Comparison of ENCODE assay signal across 38 cellular contexts in the genomic region with DNA sequence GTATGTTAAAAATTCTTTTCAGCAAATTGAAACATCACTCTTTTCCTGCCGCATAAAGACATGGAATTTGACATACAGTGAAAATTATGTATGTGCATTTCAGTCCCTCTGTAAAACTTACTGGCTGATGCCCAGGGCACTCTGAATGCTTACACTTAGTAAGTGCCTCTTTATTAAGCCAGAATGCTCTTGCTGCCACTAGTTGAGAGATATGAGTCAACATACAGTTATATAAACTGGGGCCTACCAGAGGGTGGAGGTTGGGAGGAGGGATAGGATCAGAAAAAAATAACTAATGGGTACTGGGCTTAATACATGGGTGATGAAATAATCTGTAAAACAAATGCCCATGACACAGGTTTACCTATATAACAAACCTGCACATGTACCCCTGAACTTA. TPM values are rescaled to one million over a fixed set of nuclear protein-coding genes. Genes with fewer than 3 reads are reported as not detected.
"Had no signal": no experiment of that assay in that cellular context is flagged by ENCODE, and none has a peak within 500 bp of the region (broad histone marks: within the 10 kb centered on the region; RNA-seq: fewer than 3 reads in every experiment).

No MANE protein-coding gene starts in this region.

- DNase-seq: dermis blood vessel endothelial cell; effector memory CD4-positive, alpha-beta T cell; foreskin keratinocyte; glutamatergic neuron; heart right ventricle; hippocampal formation; immature natural killer cell; islet precursor cell; kidney glomerular epithelial cell; left colon; left ventricle myocardium superior; mesendoderm; midbrain; naive thymus-derived CD4-positive, alpha-beta T cell; nucleus accumbens; stimulated activated CD4-positive, alpha-beta T cell treated with anti-CD3 and anti-CD28 coated beads, Interleukin-12 subunit alpha, Interleukin-12 subunit beta, amount 100 ng/mL, for 4 hours; stimulated activated CD4-positive, alpha-beta T cell treated with anti-CD3 and anti-CD28 coated beads, Interleukin-1b, Interleukin-23, amount 100 ng/mL, for 48 hours; stimulated activated CD4-positive, alpha-beta T cell treated with anti-CD3 and anti-CD28 coated beads, Interleukin-4, amount 100 ng/mL, for 1 hour; stimulated activated CD8-positive, alpha-beta memory T cell treated with anti-CD3 and anti-CD28 coated beads, Interleukin-4, amount 100 ng/mL, for 48 hours; stimulated activated naive CD4-positive, alpha-beta T cell; stimulated activated naive CD8-positive, alpha-beta T cell treated with anti-CD3 and anti-CD28 coated beads, Interleukin-15, amount 100 ng/mL, for 72 hours; transverse colon had no signal

- H3K9ac ChIP-seq: neural progenitor cell had no signal

- H3K27ac ChIP-seq: coronary artery, esophagus muscularis mucosa, foreskin keratinocyte, heart right ventricle, neural progenitor cell, prostate gland, right atrium auricular region, suprapubic skin, transverse colon had no signal

- H3K4me2 ChIP-seq: neural progenitor cell, smooth muscle cell had no signal

- H3K9me3 ChIP-seq: prostate gland, right atrium auricular region, suprapubic skin, transverse colon had no signal

- H2AFZ ChIP-seq: neural progenitor cell had no signal

- H3K27me3 ChIP-seq: esophagus muscularis mucosa, foreskin keratinocyte, neural progenitor cell, right atrium auricular region, suprapubic skin, transverse colon had no signal

- H3K4me3 ChIP-seq: coronary artery, esophagus muscularis mucosa, heart right ventricle, neural progenitor cell, prostate gland, right atrium auricular region, smooth muscle cell, suprapubic skin, transverse colon had no signal

- ATAC-seq: foreskin keratinocyte; heart right ventricle; left colon; left ventricle myocardium superior; naive thymus-derived CD4-positive, alpha-beta T cell; sciatic nerve; stimulated activated naive CD8-positive, alpha-beta T cell treated with anti-CD3 and anti-CD28 coated beads, Interleukin-15, amount 100 ng/mL, for 72 hours had no signal

- H3K36me3 ChIP-seq: esophagus muscularis mucosa, heart right ventricle, neural progenitor cell, prostate gland, right atrium auricular region, suprapubic skin, transverse colon had no signal

- H3K4me1 ChIP-seq: esophagus muscularis mucosa, foreskin keratinocyte, heart right ventricle, neural progenitor cell, prostate gland, right atrium auricular region, suprapubic skin, transverse colon had no signal

RNA-seq across cellular contexts. Expression of a gene that starts 37.9 kb away (rescaled TPM):
- total RNA-seq: dermis blood vessel endothelial cell; endothelial cell of umbilical vein; epithelial cell of proximal tubule; esophagus muscularis mucosa; fibroblast of lung; foreskin keratinocyte; heart right ventricle; left colon; left ventricle myocardium superior; lung microvascular endothelial cell; mucosa of gallbladder; naive thymus-derived CD4-positive, alpha-beta T cell; osteocyte; right atrium auricular region; sciatic nerve; smooth muscle cell; suprapubic skin; transverse colon; ureter had no signal
- polyA plus RNA-seq: endothelial cell of umbilical vein; fibroblast of lung; foreskin keratinocyte; heart right ventricle; immature natural killer cell; naive thymus-derived CD4-positive, alpha-beta T cell; smooth muscle cell; thymus had no signal

RNA-seq across cellular contexts. Expression of a gene that starts 38.2 kb away (rescaled TPM):
- total RNA-seq: dermis blood vessel endothelial cell; endothelial cell of umbilical vein; epithelial cell of proximal tubule; heart right ventricle; left colon; left ventricle myocardium superior; lung microvascular endothelial cell; naive thymus-derived CD4-positive, alpha-beta T cell; osteocyte; sciatic nerve; smooth muscle cell; suprapubic skin; transverse colon; ureter had no signal
- polyA plus RNA-seq: endothelial cell of umbilical vein, fibroblast of lung, foreskin keratinocyte, heart right ventricle had no signal
